In the genomic region with DNA sequence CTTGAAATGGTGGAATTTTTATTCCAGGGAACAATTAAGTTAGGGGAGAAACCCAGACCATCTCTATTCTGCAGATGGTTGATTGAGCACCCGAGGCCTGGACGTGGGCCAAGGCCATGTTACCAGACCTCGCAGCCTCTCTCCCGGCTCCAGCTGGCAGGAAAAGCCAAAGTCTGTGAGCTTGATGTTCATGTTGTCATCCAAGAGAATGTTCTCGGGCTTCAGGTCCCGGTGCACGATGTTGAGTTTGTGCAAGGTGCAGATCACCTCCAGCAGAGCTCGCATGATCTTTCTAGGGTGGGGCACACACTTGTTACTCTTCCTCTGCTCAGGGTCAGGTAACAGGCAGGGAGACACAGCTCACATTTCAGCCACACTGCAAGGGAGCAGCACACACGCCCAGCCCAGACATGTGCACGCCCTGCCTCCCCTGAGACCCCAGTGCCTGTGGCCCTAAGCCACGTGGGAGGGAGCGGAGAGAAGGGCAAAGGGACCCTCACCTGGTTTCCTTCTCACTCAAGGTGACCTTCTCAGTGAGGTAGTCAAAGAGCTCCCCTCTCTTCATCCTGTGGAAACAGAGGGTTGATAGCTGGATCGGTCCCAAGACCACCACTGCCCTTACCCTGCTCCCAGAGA, we compare ENCODE assay signal across 9 cellular contexts. TPM values are rescaled to one million over a fixed set of nuclear protein-coding genes. Genes with fewer than 3 reads are reported as not detected.
DNase-seq lines count a peak whose midpoint lies in the region; ATAC-seq, FAIRE-seq and TF ChIP-seq lines count a peak whose summit lies in the region.
"Had no signal": no experiment of that assay in that cellular context is flagged by ENCODE, and none has a peak within 500 bp of the region (broad histone marks: within the 10 kb centered on the region; RNA-seq: fewer than 3 reads in every experiment).

No MANE protein-coding gene starts in this region.

- dilution Hi-C loops in endothelial cell of umbilical vein (cut with MboI; ENCODE audit: extremely low pct_ligation_motif_present, low sequenced_read_pairs), result no loop called here

- H3K9me1 ChIP-seq in endothelial cell of umbilical vein (replicated peaks; ENCODE audit: control insufficient read depth, extremely low read depth, insufficient read depth, low read length), result no peaks in the 10 kb centered on the region

- TF ChIP-seq EP300 in ovary (IDR thresholded peaks at IDR 0.05), result no peak

- H3K9ac ChIP-seq in endothelial cell of umbilical vein (replicated peaks; ENCODE audit: extremely low read depth, insufficient read depth, low read length), result no peak overlapping the region

- POLR2A ChIA-PET in endothelial cell of umbilical vein (lab: Charles Lee), result no interaction called here

- peaks cover 21% of the 10 kb centered on the region for H3K4me1 ChIP-seq in endothelial cell of umbilical vein (ENCODE audit: control insufficient read depth, extremely low read depth, insufficient read depth, low read length)
- H3K4me1 ChIP-seq in ovary (ENCODE audit: insufficient read depth), result peaks cover 6% of the 10 kb centered on the region

- TF ChIP-seq CTCF in endothelial cell of umbilical vein (IDR thresholded peaks at IDR 0.05; ENCODE audit: extremely low read depth in 1 of 2, insufficient read depth in 1 of 2, low read depth in 1 of 2, low read length in 2 of 2) (no peak), ovary (IDR thresholded peaks at IDR 0.05) (no peak)

- no peak for ATAC-seq in GM18505 (IDR thresholded peaks at IDR 0.05; ENCODE audit: unreplicated experiment)

- H3K27ac ChIP-seq in endothelial cell of umbilical vein (ENCODE audit: insufficient read depth, low read depth, low read length), result no peak overlapping the region
- no peak overlapping the region for H3K27ac ChIP-seq in ovary

- FAIRE-seq in endothelial cell of umbilical vein (lab: Jason Lieb, UNC), result no peak

- peak; percentile 95 for DNase-seq in DMS 273 (lab: John Stamatoyannopoulos, UW; ENCODE audit: unreplicated experiment)
- peak; percentile 72 for DNase-seq in NCI-H2196 treated with DMSO at 0.1 percent for 48 hours (lab: John Stamatoyannopoulos, UW; ENCODE audit: unreplicated experiment)
- DNase-seq in endothelial cell of umbilical vein (ENCODE audit: low read depth, low spot score), result peak; percentile 42
- DNase-seq in ovary, result peak; percentile 65 to 81 (median 76)
- no peak for DNase-seq in hepatic stellate cell (ENCODE audit: low spot score)
- no peak for DNase-seq in SW 1271 (lab: John Stamatoyannopoulos, UW)
- DNase-seq in activated effector memory CD4-positive, alpha-beta T cell treated with anti-CD3 and anti-CD28 coated beads, Interleukin-2, amount 50 U/mL, for 16 hours, result no peak
- DNase-seq: NCI-H1417 treated with DMSO at 0.1 percent for 48 hours had no signal

- 34 to 42% (median 35%) methylated on average over 13 of the region's 13 CpGs for WGBS in ovary, 3 donors

- CTCF ChIA-PET in endothelial cell of umbilical vein (lab: Charles Lee), result interaction anchor here (0.8 to 3.7 kb wide), 3 partner anchors 9 to 442 kb away, joined by 4 to 15 read pairs (median 7); a partner anchor contains a TSS

- no TSS peak for BruUV-seq in endothelial cell of umbilical vein (replicated peaks; lab: Mats Ljungman, UMichigan)

- H3K79me2 ChIP-seq in endothelial cell of umbilical vein (ENCODE audit: control insufficient read depth, insufficient read depth, low read length), result no peaks in the 10 kb centered on the region

- no peak overlapping the region for H2AFZ ChIP-seq in endothelial cell of umbilical vein (ENCODE audit: low read depth, low read length)

- no peak for TF ChIP-seq POLR2A in endothelial cell of umbilical vein (IDR thresholded peaks at IDR 0.05; ENCODE audit: low read depth, low read length)
- TF ChIP-seq POLR2A in ovary (IDR thresholded peaks at IDR 0.05), result no peak
- no peak for TF ChIP-seq POLR2A in GM18505 (IDR thresholded peaks at IDR 0.05; ENCODE audit: borderline replicate concordance, extremely low read depth, insufficient read depth, insufficient read length)

- no peaks in the 10 kb centered on the region for H3K9me3 ChIP-seq in endothelial cell of umbilical vein (replicated peaks; ENCODE audit: control insufficient read depth, insufficient read depth, low read length)
- no peaks in the 10 kb centered on the region for H3K9me3 ChIP-seq in ovary

- no peak overlapping the region for H3K4me2 ChIP-seq in endothelial cell of umbilical vein (ENCODE audit: insufficient read depth, low read length)

- no peaks in the 10 kb centered on the region for H4K20me1 ChIP-seq in endothelial cell of umbilical vein (replicated peaks; ENCODE audit: control insufficient read depth, extremely low read depth, insufficient read depth, low read length)

- intact Hi-C loops in endothelial cell of umbilical vein (cut with micrococcal nuclease), result no loop called here
- intact Hi-C loops in ovary (cut with DNase I), result no loop called here

- H3K27me3 ChIP-seq in endothelial cell of umbilical vein (ENCODE audit: control insufficient read depth in 2 of 2, insufficient read depth in 2 of 2, low read length in 2 of 2) (no peaks in the 10 kb centered on the region), ovary (no peaks in the 10 kb centered on the region)

- H3K36me3 ChIP-seq in endothelial cell of umbilical vein (ENCODE audit: control insufficient read depth in 2 of 2, extremely low read depth in 1 of 2, insufficient read depth in 2 of 2, low read length in 2 of 2) (peaks cover 0 to 2% of the 10 kb centered on the region in 2 experiments), ovary (no peaks in the 10 kb centered on the region)

- H3K4me3 ChIP-seq in endothelial cell of umbilical vein (replicated peaks in 1 of 3; ENCODE audit: insufficient read depth in 1 of 3, low read depth in 1 of 3, low read length in 3 of 3) (no peak overlapping the region), ovary (no peak overlapping the region)

TF ChIP-seq in endothelial cell of umbilical vein, 7 proteins besides CTCF, POLR2A, EP300 and RAD21 (continues in another document):
- no peak for TF ChIP-seq JUN (IDR thresholded peaks at IDR 0.05; ENCODE audit: borderline replicate concordance, insufficient read depth, insufficient read length, low read depth)

RNA-seq across cellular contexts. Expression of a gene that starts 9.5 kb away (rescaled TPM):
- total RNA-seq in endothelial cell of umbilical vein (0.72 and 1.00 TPM in 2 replicates), ovary (1 to 10 TPM; 1.0 to 2.3 (median 1.1) TPM)
- polyA plus RNA-seq in endothelial cell of umbilical vein (0.32 and 0.78 TPM in 2 replicates), ovary (1 to 10 TPM in 1 of 2 donors, under 1 TPM in 1; 0.97 to 1.2 TPM)
- 0.10 and 0.21 TPM in 2 replicates for polyA plus RNA-seq in endothelial cell of umbilical vein (2011; cell fraction: cytosol; rRNA removed)
- 3.1 and 3.2 TPM in 2 replicates for polyA plus RNA-seq in endothelial cell of umbilical vein (2011; cell fraction: nucleus; rRNA removed)
- 0.56 and 1.1 TPM in 2 replicates for polyA plus RNA-seq in endothelial cell of umbilical vein (2012)
- 0.93 TPM in 1 of 2 replicates, not detected in the other for polyA minus RNA-seq in endothelial cell of umbilical vein
- not detected for polyA minus RNA-seq in endothelial cell of umbilical vein (2011; cell fraction: cytosol; rRNA and poly(A)+ RNA removed)
- 1.2 and 2.5 TPM in 2 replicates for polyA minus RNA-seq in endothelial cell of umbilical vein (2011; cell fraction: nucleus; rRNA and poly(A)+ RNA removed)

RNA-seq across cellular contexts. Expression of a gene that starts 19.2 kb away (rescaled TPM):
- total RNA-seq in endothelial cell of umbilical vein (107 and 110 TPM in 2 replicates), ovary (100 to 1,000 TPM in 5 of 7 donors, 10 to 100 TPM in 2; 56.3 to 119 (median 105) TPM)
- polyA plus RNA-seq in endothelial cell of umbilical vein (91.3 and 92.4 TPM in 2 replicates), ovary (100 to 1,000 TPM in 1 of 2 donors, 10 to 100 TPM in 1; 90.2 to 167 TPM)
- 102 and 119 TPM in 2 replicates for polyA plus RNA-seq in endothelial cell of umbilical vein (2011; cell fraction: cytosol; rRNA removed)
- 169 and 183 TPM in 2 replicates for polyA plus RNA-seq in endothelial cell of umbilical vein (2011; cell fraction: nucleus; rRNA removed)
- polyA plus RNA-seq in endothelial cell of umbilical vein (2012), result 88.0 and 88.7 TPM in 2 replicates
- polyA minus RNA-seq in endothelial cell of umbilical vein, result 93.6 and 96.9 TPM in 2 replicates
- polyA minus RNA-seq in endothelial cell of umbilical vein (2011; cell fraction: cytosol; rRNA and poly(A)+ RNA removed), result 42.5 TPM
- 46.1 and 56.9 TPM in 2 replicates for polyA minus RNA-seq in endothelial cell of umbilical vein (2011; cell fraction: nucleus; rRNA and poly(A)+ RNA removed)

RNA-seq across cellular contexts. Expression of a gene that starts 23.0 kb away (rescaled TPM):
- total RNA-seq in endothelial cell of umbilical vein (368 and 378 TPM in 2 replicates), ovary (100 to 1,000 TPM; 241 to 389 (median 282) TPM)
- polyA plus RNA-seq in endothelial cell of umbilical vein (616 and 626 TPM in 2 replicates), ovary (100 to 1,000 TPM; 323 to 409 TPM)
- 387 and 441 TPM in 2 replicates for polyA plus RNA-seq in endothelial cell of umbilical vein (2011; cell fraction: cytosol; rRNA removed)
- 127 and 130 TPM in 2 replicates for polyA plus RNA-seq in endothelial cell of umbilical vein (2011; cell fraction: nucleus; rRNA removed)
- 307 and 367 TPM in 2 replicates for polyA plus RNA-seq in endothelial cell of umbilical vein (2012)
- polyA minus RNA-seq in endothelial cell of umbilical vein, result 106 and 112 TPM in 2 replicates
- 196 TPM for polyA minus RNA-seq in endothelial cell of umbilical vein (2011; cell fraction: cytosol; rRNA and poly(A)+ RNA removed)
- polyA minus RNA-seq in endothelial cell of umbilical vein (2011; cell fraction: nucleus; rRNA and poly(A)+ RNA removed), result 23.4 and 47.2 TPM in 2 replicates

RNA-seq across cellular contexts. Expression of a gene that starts 31.7 kb away (rescaled TPM):
- total RNA-seq in endothelial cell of umbilical vein (210 and 221 TPM in 2 replicates), ovary (100 to 1,000 TPM in 1 of 7 donors, 10 to 100 TPM in 6; 50.2 to 108 (median 78.3) TPM)
- polyA plus RNA-seq in endothelial cell of umbilical vein (119 and 152 TPM in 2 replicates), ovary (100 to 1,000 TPM in 1 of 2 donors, 10 to 100 TPM in 1; 69.1 to 112 TPM)
- polyA plus RNA-seq in endothelial cell of umbilical vein (2011; cell fraction: cytosol; rRNA removed), result 216 and 226 TPM in 2 replicates
- polyA plus RNA-seq in endothelial cell of umbilical vein (2011; cell fraction: nucleus; rRNA removed), result 167 and 257 TPM in 2 replicates
- 181 and 289 TPM in 2 replicates for polyA plus RNA-seq in endothelial cell of umbilical vein (2012)
- 149 and 154 TPM in 2 replicates for polyA minus RNA-seq in endothelial cell of umbilical vein
- polyA minus RNA-seq in endothelial cell of umbilical vein (2011; cell fraction: cytosol; rRNA and poly(A)+ RNA removed), result 143 TPM
- polyA minus RNA-seq in endothelial cell of umbilical vein (2011; cell fraction: nucleus; rRNA and poly(A)+ RNA removed), result 80.0 and 93.9 TPM in 2 replicates

RNA-seq across cellular contexts. Expression of a gene that starts 32.0 kb away (rescaled TPM):
- total RNA-seq in endothelial cell of umbilical vein (20.3 and 24.2 TPM in 2 replicates), ovary (10 to 100 TPM; 10.3 to 36.9 (median 14.8) TPM)
- polyA plus RNA-seq in endothelial cell of umbilical vein (10.3 and 11.8 TPM in 2 replicates), ovary (10 to 100 TPM in 1 of 2 donors, 1 to 10 TPM in 1; 7.5 to 10.3 TPM)
- 27.5 and 28.8 TPM in 2 replicates for polyA plus RNA-seq in endothelial cell of umbilical vein (2011; cell fraction: cytosol; rRNA removed)
- 13.0 and 15.2 TPM in 2 replicates for polyA plus RNA-seq in endothelial cell of umbilical vein (2011; cell fraction: nucleus; rRNA removed)
- 14.5 and 16.5 TPM in 2 replicates for polyA plus RNA-seq in endothelial cell of umbilical vein (2012)
- polyA minus RNA-seq in endothelial cell of umbilical vein, result 18.8 and 32.3 TPM in 2 replicates
- polyA minus RNA-seq in endothelial cell of umbilical vein (2011; cell fraction: cytosol; rRNA and poly(A)+ RNA removed), result 40.7 TPM
- polyA minus RNA-seq in endothelial cell of umbilical vein (2011; cell fraction: nucleus; rRNA and poly(A)+ RNA removed), result 9.5 and 12.7 TPM in 2 replicates

Comparison
In these comparisons a context has a peak if more than half of its experiments do, and no peak if none do; other contexts are left out.
1. DNase-seq: peak in DMS 273 (single experiment), NCI-H2196 treated with DMSO at 0.1 percent for 48 hours (single experiment), endothelial cell of umbilical vein (single experiment) and ovary (5 of 5); none in hepatic stellate cell (single experiment), SW 1271 (0 of 2) and activated effector memory CD4-positive, alpha-beta T cell treated with anti-CD3 and anti-CD28 coated beads, Interleukin-2, amount 50 U/mL, for 16 hours (single experiment).